8 cellular contexts compared by ENCODE assay signal in genomic region chr13:102394158-102395053, GRCh38.
DNase-seq lines count a peak whose midpoint lies in the region; ATAC-seq and TF ChIP-seq lines count a peak whose summit lies in the region.

No MANE protein-coding gene starts in this region.

- H3K4me3 ChIP-seq in NT2/D1 (ENCODE audit: insufficient read length, low read depth) (peak overlapping the region; percentile 83), foreskin fibroblast (ENCODE audit: low read depth in 1 of 2, low read length in 2 of 2) (peak overlapping the region; percentile 69 to 81)

- peak overlapping the region; percentile 28 to 80 (median 76) for H3K27ac Mint-ChIP-seq in nephron

- peaks cover 8% of the 10 kb centered on the region for H3K4me1 Mint-ChIP-seq in nephron

- H3K9ac ChIP-seq in NT2/D1 (ENCODE audit: insufficient read length, low read depth), result peak overlapping the region; percentile 93

- H3K9me3 ChIP-seq in NT2/D1 (ENCODE audit: insufficient read depth, low read length), result no peaks in the 10 kb centered on the region

- peaks cover 52% of the 10 kb centered on the region for H3K27me3 Mint-ChIP-seq in nephron (ENCODE audit: low read depth)

- H3K4me1 ChIP-seq in NT2/D1 (ENCODE audit: insufficient read depth, insufficient read length), result no peaks in the 10 kb centered on the region

- TF ChIP-seq CTCF in foreskin fibroblast (IDR thresholded peaks at IDR 0.05; ENCODE audit: low read depth, low read length) (peak; percentile 9), nephron (IDR thresholded peaks at IDR 0.05; ENCODE audit: unreplicated experiment in 3 of 3) (peak in 2 of 3 experiments; percentile 7 to 31)

- H3K27me3 ChIP-seq in NT2/D1 (ENCODE audit: insufficient read depth, insufficient read length), result peaks cover 7% of the 10 kb centered on the region

- H3K36me3 Mint-ChIP-seq in nephron (ENCODE audit: low read depth), result no peaks in the 10 kb centered on the region

- peak overlapping the region; percentile 86 to 90 (median 89) for H3K4me3 Mint-ChIP-seq in nephron

- ATAC-seq in GM19438 (IDR thresholded peaks at IDR 0.05; ENCODE audit: low read depth, unreplicated experiment) (peak; percentile 98), HG03575 (IDR thresholded peaks at IDR 0.05; ENCODE audit: extremely low read depth, insufficient number of reproducible peaks, low FRiP score, unreplicated experiment) (peak; percentile 86)

- DNase-seq in CD1c-positive myeloid dendritic cell (ENCODE audit: extremely low spot score), result peak; percentile 94
- DNase-seq in NT2/D1 (ENCODE audit: low read depth, low spot score), result peak; percentile 94
- peak; percentile 90 for DNase-seq in activated effector memory CD4-positive, alpha-beta T cell treated with Interleukin-2 at 50 U/mL for 16 hours
- DNase-seq in foreskin fibroblast, result peak; percentile 91 to 98
- DNase-seq in stimulated activated naive CD4-positive, alpha-beta T cell treated with Interleukin-2 at 50 U/mL for 16 hours (lab: John Stamatoyannopoulos, UW), result peak; percentile 93

- no peaks in the 10 kb centered on the region for H3K9me3 Mint-ChIP-seq in nephron

- H3K36me3 ChIP-seq in NT2/D1 (ENCODE audit: insufficient read depth, insufficient read length, low read length), result no peaks in the 10 kb centered on the region

Comparison
In these comparisons a context has a peak if more than half of its experiments do, and no peak if none do; other contexts are left out.
1. Peak in every context shown above with its lines: DNase-seq, ATAC-seq and H3K4me3 ChIP-seq.